In genomic region chr4:163613375-163613774, GRCh38 we compare ENCODE assay signal across 1 cellular context.
TF ChIP-seq lines count a peak whose summit lies in the region.

No MANE protein-coding gene starts in this region.

TF ChIP-seq in GM12878, 131 proteins besides CTCF, POLR2A, EP300 and RAD21 (continued from another document):
- TF ChIP-seq JUNB (IDR thresholded peaks at IDR 0.05): no peak
- TF ChIP-seq, protein P1, sequence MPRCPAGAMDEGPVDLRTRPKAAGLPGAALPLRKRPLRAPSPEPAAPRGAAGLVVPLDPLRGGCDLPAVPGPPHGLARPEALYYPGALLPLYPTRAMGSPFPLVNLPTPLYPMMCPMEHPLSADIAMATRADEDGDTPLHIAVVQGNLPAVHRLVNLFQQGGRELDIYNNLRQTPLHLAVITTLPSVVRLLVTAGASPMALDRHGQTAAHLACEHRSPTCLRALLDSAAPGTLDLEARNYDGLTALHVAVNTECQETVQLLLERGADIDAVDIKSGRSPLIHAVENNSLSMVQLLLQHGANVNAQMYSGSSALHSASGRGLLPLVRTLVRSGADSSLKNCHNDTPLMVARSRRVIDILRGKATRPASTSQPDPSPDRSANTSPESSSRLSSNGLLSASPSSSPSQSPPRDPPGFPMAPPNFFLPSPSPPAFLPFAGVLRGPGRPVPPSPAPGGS (IDR thresholded peaks at IDR 0.05; ENCODE audit: borderline replicate concordance, insufficient read depth, low read depth, low read length, poor library complexity, severe bottlenecking): no peak
- TF ChIP-seq E4F1 (IDR thresholded peaks at IDR 0.05; ENCODE audit: borderline replicate concordance, partially characterized antibody): no peak
- no peak for TF ChIP-seq FOXM1 (IDR thresholded peaks at IDR 0.05; ENCODE audit: low read depth, low read length)
- TF ChIP-seq, protein P2, sequence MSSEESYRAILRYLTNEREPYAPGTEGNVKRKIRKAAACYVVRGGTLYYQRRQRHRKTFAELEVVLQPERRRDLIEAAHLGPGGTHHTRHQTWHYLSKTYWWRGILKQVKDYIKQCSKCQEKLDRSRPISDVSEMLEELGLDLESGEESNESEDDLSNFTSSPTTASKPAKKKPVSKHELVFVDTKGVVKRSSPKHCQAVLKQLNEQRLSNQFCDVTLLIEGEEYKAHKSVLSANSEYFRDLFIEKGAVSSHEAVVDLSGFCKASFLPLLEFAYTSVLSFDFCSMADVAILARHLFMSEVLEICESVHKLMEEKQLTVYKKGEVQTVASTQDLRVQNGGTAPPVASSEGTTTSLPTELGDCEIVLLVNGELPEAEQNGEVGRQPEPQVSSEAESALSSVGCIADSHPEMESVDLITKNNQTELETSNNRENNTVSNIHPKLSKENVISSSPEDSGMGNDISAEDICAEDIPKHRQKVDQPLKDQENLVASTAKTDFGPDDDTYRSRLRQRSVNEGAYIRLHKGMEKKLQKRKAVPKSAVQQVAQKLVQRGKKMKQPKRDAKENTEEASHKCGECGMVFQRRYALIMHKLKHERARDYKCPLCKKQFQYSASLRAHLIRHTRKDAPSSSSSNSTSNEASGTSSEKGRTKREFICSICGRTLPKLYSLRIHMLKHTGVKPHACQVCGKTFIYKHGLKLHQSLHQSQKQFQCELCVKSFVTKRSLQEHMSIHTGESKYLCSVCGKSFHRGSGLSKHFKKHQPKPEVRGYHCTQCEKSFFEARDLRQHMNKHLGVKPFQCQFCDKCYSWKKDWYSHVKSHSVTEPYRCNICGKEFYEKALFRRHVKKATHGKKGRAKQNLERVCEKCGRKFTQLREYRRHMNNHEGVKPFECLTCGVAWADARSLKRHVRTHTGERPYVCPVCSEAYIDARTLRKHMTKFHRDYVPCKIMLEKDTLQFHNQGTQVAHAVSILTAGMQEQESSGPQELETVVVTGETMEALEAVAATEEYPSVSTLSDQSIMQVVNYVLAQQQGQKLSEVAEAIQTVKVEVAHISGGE (CRISPR knock-in tag; IDR thresholded peaks at IDR 0.05): no peak
